ENCODE assay signal across 10 cellular contexts in the genomic region with DNA sequence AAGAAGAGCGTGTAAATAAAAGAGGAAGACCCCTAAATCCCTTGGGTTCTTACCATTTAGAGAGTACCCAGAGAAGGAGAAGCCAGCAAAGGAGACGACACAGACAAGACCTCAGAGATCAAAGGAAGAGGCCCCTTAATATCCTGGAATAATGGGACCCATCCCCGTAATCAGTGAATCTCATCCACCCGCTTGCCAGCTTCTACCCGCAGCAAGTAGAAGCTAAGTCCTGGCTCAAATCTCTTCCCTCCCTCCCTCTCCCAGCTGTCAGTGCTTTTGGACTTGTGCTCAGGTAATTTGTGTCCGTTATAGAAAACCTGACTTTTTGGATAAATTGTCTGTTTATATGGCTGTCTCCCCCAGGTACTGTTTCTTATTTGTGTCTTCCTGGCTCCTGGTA. TPM values are rescaled to one million over a fixed set of nuclear protein-coding genes. Genes with fewer than 3 reads are reported as not detected.
A peak's percentile ranks its signal among the peaks of the same experiment; 100 is the strongest.
DNase-seq lines count a peak whose midpoint lies in the region; ATAC-seq, FAIRE-seq and TF ChIP-seq lines count a peak whose summit lies in the region.
"Had no signal": no experiment of that assay in that cellular context is flagged by ENCODE, and none has a peak within 500 bp of the region (broad histone marks: within the 10 kb centered on the region; RNA-seq: fewer than 3 reads in every experiment).

No MANE protein-coding gene starts in this region.

- TF ChIP-seq RAD21 in A549 (conservative IDR thresholded peaks at IDR 0.05 in 1 of 2, IDR thresholded peaks at IDR 0.05 in 1 of 2) (no peak), GM12878 (IDR thresholded peaks at IDR 0.05; ENCODE audit: insufficient read depth, low read depth, low read length) (no peak)

- peak overlapping the region; percentile 95 for H3K4me3 Mint-ChIP-seq in natural killer cell treated with Interleukin-12 subunit alpha and Interleukin-12 subunit beta and Interleukin-15 and Interleukin-18, amount 100 ng/mL, for 72 hours
- H3K4me3 Mint-ChIP-seq in effector memory CD8-positive, alpha-beta T cell = peak overlapping the region in 1 of 2 donors; percentile 90

- intact Hi-C loops in GM12878 (cut with micrococcal nuclease; ENCODE audit: unreplicated experiment) = no loop called here

- H3K27me3 ChIP-seq in GM12878 (replicated peaks in 1 of 2; ENCODE audit: control insufficient read depth in 2 of 2, insufficient read depth in 2 of 2, low read length in 1 of 2) = no peaks in the 10 kb centered on the region

- RAD21 ChIA-PET in GM12878 (lab: Charles Lee; ENCODE audit: unreplicated experiment) = interaction anchor here (1.5 to 2.8 kb wide), 5 partner anchors 23 to 52 kb away, joined by 4 to 12 read pairs (median 6); no protein-coding TSS in a partner anchor

- no TSS peak for BruUV-seq in GM12878 (replicated peaks; lab: Mats Ljungman, UMichigan)

- no peaks in the 10 kb centered on the region for H3K9me3 Mint-ChIP-seq in natural killer cell treated with Interleukin-12 subunit alpha and Interleukin-12 subunit beta and Interleukin-15 and Interleukin-18, amount 100 ng/mL, for 72 hours
- H3K9me3 Mint-ChIP-seq in effector memory CD8-positive, alpha-beta T cell = no peaks in the 10 kb centered on the region

- no peak overlapping the region for H3K9ac ChIP-seq in GM12878 (ENCODE audit: control insufficient read depth, insufficient read depth, low read length)

- peak overlapping the region; percentile 98 for H3K27ac Mint-ChIP-seq in natural killer cell treated with Interleukin-12 subunit alpha and Interleukin-12 subunit beta and Interleukin-15 and Interleukin-18, amount 100 ng/mL, for 72 hours
- H3K27ac Mint-ChIP-seq in effector memory CD8-positive, alpha-beta T cell = peak overlapping the region in 1 of 2 donors; percentile 96

- H3K4me3 ChIP-seq in A549 (no peak overlapping the region), HFF-Myc (replicated peaks; ENCODE audit: low read depth, low read length) (peak overlapping the region; percentile 94), GM12878 (peak overlapping the region; percentile 82; the same call in 1 of the 2 replicates)

- no peaks in the 10 kb centered on the region for H3K9me3 ChIP-seq in A549
- no peaks in the 10 kb centered on the region for H3K9me3 ChIP-seq in GM12878 (replicated peaks; ENCODE audit: control insufficient read depth, insufficient read depth, low read length)

- H3K4me1 Mint-ChIP-seq in natural killer cell treated with Interleukin-12 subunit alpha and Interleukin-12 subunit beta and Interleukin-15 and Interleukin-18, amount 100 ng/mL, for 72 hours (ENCODE audit: low read depth in 2 of 2) = peaks cover 69 to 82% of the 10 kb centered on the region in 2 donors
- peaks cover 50 to 68% of the 10 kb centered on the region in 2 donors for H3K4me1 Mint-ChIP-seq in effector memory CD8-positive, alpha-beta T cell (ENCODE audit: low read depth in 2 of 2)

- DNase-seq in A549 (ENCODE audit: low read depth in 1 of 2, low spot score in 1 of 2) = no peak
- no peak for DNase-seq in HFF-Myc (ENCODE audit: extremely low read depth, low read depth)
- no peak for DNase-seq in GM12878 (ENCODE audit: low read depth, low spot score)
- DNase-seq in natural killer cell treated with Interleukin-12 subunit alpha and Interleukin-12 subunit beta and Interleukin-15 and Interleukin-18, amount 100 ng/mL, for 72 hours (ENCODE audit: low spot score) = no peak
- DNase-seq in effector memory CD8-positive, alpha-beta T cell = no peak
- DNase-seq in AG20443 (ENCODE audit: low spot score) = no peak
- DNase-seq in MV-4-11 (lab: John Stamatoyannopoulos, UW) = no peak
- DNase-seq: stimulated activated CD4-positive, alpha-beta T cell treated with anti-CD3 and anti-CD28 coated beads, Interleukin-2, amount 100 ng/mL, for 48 hours had no signal

- SMC1A ChIA-PET in GM12878 (lab: Charles Lee; ENCODE audit: uncharacterized antibody, unreplicated experiment) = interaction anchor here (0.6 to 4.6 kb wide), 9 partner anchors 9 to 1433 kb away, joined by 3 to 34 read pairs (median 5); no protein-coding TSS in a partner anchor

- FAIRE-seq in A549 (lab: Jason Lieb, UNC) (no peak), GM12878 (lab: Jason Lieb, UNC) (no peak)

- CTCF ChIA-PET in A549 (lab: Yijun Ruan, JAX) = interaction anchor here (1.6 to 9.6 kb wide), 3 partner anchors 35 to 254 kb away, joined by 3 to 60 read pairs (median 7); no protein-coding TSS in a partner anchor
- CTCF ChIA-PET in GM12878 (lab: Yijun Ruan, JAX) = interaction anchor here (0.9 to 2.0 kb wide), 3 partner anchors 9 to 53 kb away, joined by 4 to 7 read pairs (median 4); no protein-coding TSS in a partner anchor

- TF ChIP-seq CTCF in A549 (IDR thresholded peaks at IDR 0.05) (no peak), HFF-Myc (IDR thresholded peaks at IDR 0.05; ENCODE audit: low read depth, low read length, missing control alignments) (no peak), GM12878 (IDR thresholded peaks at IDR 0.05 in 2 of 3, conservative IDR thresholded peaks at IDR 0.05 in 1 of 3; ENCODE audit: control insufficient read depth in 2 of 3, extremely low read depth in 1 of 3, insufficient read depth in 1 of 3, low read depth in 3 of 3, low read length in 3 of 3) (no peak)

- H3K36me3 Mint-ChIP-seq in natural killer cell treated with Interleukin-12 subunit alpha and Interleukin-12 subunit beta and Interleukin-15 and Interleukin-18, amount 100 ng/mL, for 72 hours = peaks cover 53% of the 10 kb centered on the region
- H3K36me3 Mint-ChIP-seq in effector memory CD8-positive, alpha-beta T cell (ENCODE audit: insufficient read depth) = peaks cover 28% of the 10 kb centered on the region

- H3K4me1 ChIP-seq in A549 = peaks cover 76% of the 10 kb centered on the region
- peaks cover 22% of the 10 kb centered on the region for H3K4me1 ChIP-seq in GM12878 (ENCODE audit: control insufficient read depth, insufficient read depth, low read length)

- POLR2A ChIA-PET in A549 (lab: Yijun Ruan, JAX) = interaction anchor here (1.1 kb wide), 1 partner anchor 9 kb away, joined by 3 read pairs; no protein-coding TSS in a partner anchor
- POLR2A ChIA-PET in GM12878 (lab: Charles Lee) = interaction anchor here (1.3 to 2.3 kb wide), 3 partner anchors 14 to 37 kb away, joined by 3 to 12 read pairs (median 7); no protein-coding TSS in a partner anchor

- H4K20me1 ChIP-seq in GM12878 (ENCODE audit: control insufficient read depth, insufficient read depth) = no peaks in the 10 kb centered on the region

- H3K4me2 ChIP-seq in A549 (peak overlapping the region; percentile 81), GM12878 (ENCODE audit: control insufficient read depth, insufficient read depth) (peak overlapping the region; percentile 82)

- in situ Hi-C loops in GM12878 (cut with MboI) = no loop called here

- no peak overlapping the region for H2AFZ ChIP-seq in GM12878 (ENCODE audit: control insufficient read depth, low read depth, low read length)

- H3K27ac ChIP-seq in A549 (peak overlapping the region in 1 of 2 experiments; percentile 98; a peak in 2 of 6 replicates), GM12878 (ENCODE audit: control insufficient read depth, insufficient read depth) (no peak overlapping the region)

- ATAC-seq in A549 = no peak
- no peak for ATAC-seq in GM12878
- no peak for ATAC-seq in natural killer cell treated with Interleukin-12 subunit alpha and Interleukin-12 subunit beta and Interleukin-15 and Interleukin-18, amount 100 ng/mL, for 72 hours
- ATAC-seq in effector memory CD8-positive, alpha-beta T cell (replicated peaks) = no peak
- ATAC-seq in GM18861 (IDR thresholded peaks at IDR 0.05; ENCODE audit: unreplicated experiment) = no peak
- ATAC-seq: left colon had no signal

- TF ChIP-seq POLR2A in A549 (IDR thresholded peaks at IDR 0.05; ENCODE audit: low read length) (no peak), GM12878 (IDR thresholded peaks at IDR 0.05; ENCODE audit: low read depth, low read length) (no peak)

- H3K79me2 ChIP-seq in GM12878 (ENCODE audit: control insufficient read depth, insufficient read depth, low read length) = peaks cover 25% of the 10 kb centered on the region

- no peaks in the 10 kb centered on the region for H3K27me3 Mint-ChIP-seq in natural killer cell treated with Interleukin-12 subunit alpha and Interleukin-12 subunit beta and Interleukin-15 and Interleukin-18, amount 100 ng/mL, for 72 hours
- H3K27me3 Mint-ChIP-seq in effector memory CD8-positive, alpha-beta T cell = no peaks in the 10 kb centered on the region

- WGBS in A549 (ENCODE audit: missing lambda C conversion rate) = 95% methylated on average over 6 of the region's 6 CpGs
- WGBS in GM12878 (ENCODE audit: insufficient coverage, insufficient replicate concordance, low lambda C conversion rate, missing lambda C conversion rate) = 100% methylated on average over 6 of the region's 6 CpGs

- no peaks in the 10 kb centered on the region; a peak in 1 of 4 replicates for H3K36me3 ChIP-seq in GM12878 (ENCODE audit: control insufficient read depth in 2 of 2, insufficient read depth in 2 of 2, low read length in 1 of 2)

- TF ChIP-seq EP300 in A549 (IDR thresholded peaks at IDR 0.05) (no peak), GM12878 (IDR thresholded peaks at IDR 0.05; ENCODE audit: borderline replicate concordance in 1 of 2, control insufficient read depth in 1 of 2, low read depth in 2 of 2, low read length in 2 of 2) (no peak)

RNA-seq across cellular contexts. Expression of a gene that starts 1.9 kb away (rescaled TPM):
- 37.8 and 44.0 TPM in 2 replicates for polyA plus RNA-seq in A549 (2011; rRNA removed)
- polyA plus RNA-seq in A549 (2012; cell fraction: cytosol; rRNA removed) = 16.6 and 17.7 TPM in 2 replicates
- 3.8 and 6.5 TPM in 2 replicates for polyA plus RNA-seq in A549 (2012; cell fraction: nucleus; rRNA removed)
- polyA plus RNA-seq in A549 (2017; fragmentation: RNase III; extraction: RNeasy Plus Mini Kit Qiagen cat#74134 plus additional on column Dnase treatment) = 38.6 to 48.8 TPM (median 40.6 TPM) in 3 replicates
- 9.4 and 12.8 TPM in 2 replicates for polyA minus RNA-seq in A549 (2011; rRNA and poly(A)+ RNA removed)
- 12.4 and 15.2 TPM in 2 replicates for total RNA-seq in GM12878 (2013; cell fraction: nucleolus; rRNA removed)
- 24.9 and 27.2 TPM in 2 replicates for total RNA-seq in GM12878 (2014; rRNA removed)
- total RNA-seq in GM12878 (2014; rRNA removed; fragmentation: Illumina TruSeq; extraction: Trizol) = 37.2 and 41.0 TPM in 2 replicates
- 18.4 and 19.4 TPM in 2 replicates for total RNA-seq in GM12878 (2021)
- polyA plus RNA-seq in GM12878 (2011; ENCODE audit: low read depth) = 26.1 TPM
- polyA plus RNA-seq in GM12878 (2011; rRNA removed) = 54.4 and 81.5 TPM in 2 replicates
- 28.2 and 33.0 TPM in 2 replicates for polyA plus RNA-seq in GM12878 (2011; cell fraction: cytosol; rRNA removed)
- 18.8 and 24.1 TPM in 2 replicates for polyA plus RNA-seq in GM12878 (2011; cell fraction: nucleus; rRNA removed)
- polyA plus RNA-seq in GM12878 (2012) = 26.8 and 27.8 TPM in 2 replicates
- 43.8 and 44.8 TPM in 2 replicates for polyA plus RNA-seq in GM12878 (2014; fragmentation: Illumina TruSeq; extraction: Trizol)
- polyA plus RNA-seq in GM12878 (2014; fragmentation: Nextera tagmentation; extraction: Ambion mirVana) = 10 to 100 TPM; 36.9 to 43.7 TPM
- 29.3 and 30.2 TPM in 2 replicates for polyA plus RNA-seq in GM12878 (2014; rRNA removed)
- 10 to 100 TPM; 38.9 to 40.5 TPM for polyA plus RNA-seq in GM12878 (2016; fragmentation: Nextera tagmentation; extraction: Ambion mirVana)
- polyA minus RNA-seq in GM12878 (2011; rRNA and poly(A)+ RNA removed) = 20.1 and 26.8 TPM in 2 replicates
- 15.2 and 16.8 TPM in 2 replicates for polyA minus RNA-seq in GM12878 (2011; cell fraction: cytosol; rRNA and poly(A)+ RNA removed)
- 5.7 and 6.6 TPM in 2 replicates for polyA minus RNA-seq in GM12878 (2011; cell fraction: nucleus; rRNA and poly(A)+ RNA removed)
- total RNA-seq in natural killer cell treated with Interleukin-12 subunit alpha and Interleukin-12 subunit beta and Interleukin-15 and Interleukin-18, amount 100 ng/mL, for 72 hours = 10 to 100 TPM; 39.0 to 52.2 TPM

RNA-seq across cellular contexts. Expression of a gene that starts 2.3 kb away (rescaled TPM):
- 7.2 and 7.5 TPM in 2 replicates for polyA plus RNA-seq in A549 (2011; rRNA removed)
- 2.1 and 2.3 TPM in 2 replicates for polyA plus RNA-seq in A549 (2012; cell fraction: cytosol; rRNA removed)
- 2.0 and 3.5 TPM in 2 replicates for polyA plus RNA-seq in A549 (2012; cell fraction: nucleus; rRNA removed)
- 5.2 to 5.9 TPM (median 5.9 TPM) in 3 replicates for polyA plus RNA-seq in A549 (2017; fragmentation: RNase III; extraction: RNeasy Plus Mini Kit Qiagen cat#74134 plus additional on column Dnase treatment)
- polyA minus RNA-seq in A549 (2011; rRNA and poly(A)+ RNA removed) = 16.4 and 17.8 TPM in 2 replicates
- total RNA-seq in GM12878 (2013; cell fraction: nucleolus; rRNA removed) = 6.1 and 7.6 TPM in 2 replicates
- total RNA-seq in GM12878 (2014; rRNA removed) = 2.4 and 2.8 TPM in 2 replicates
- total RNA-seq in GM12878 (2014; rRNA removed; fragmentation: Illumina TruSeq; extraction: Trizol) = 2.3 and 2.5 TPM in 2 replicates
- 3.5 and 3.7 TPM in 2 replicates for total RNA-seq in GM12878 (2021)
- 1.7 TPM for polyA plus RNA-seq in GM12878 (2011; ENCODE audit: low read depth)
- 4.5 and 5.5 TPM in 2 replicates for polyA plus RNA-seq in GM12878 (2011; rRNA removed)
- 3.1 and 3.5 TPM in 2 replicates for polyA plus RNA-seq in GM12878 (2011; cell fraction: cytosol; rRNA removed)
- 6.2 and 7.4 TPM in 2 replicates for polyA plus RNA-seq in GM12878 (2011; cell fraction: nucleus; rRNA removed)
- polyA plus RNA-seq in GM12878 (2012) = 2.1 and 2.6 TPM in 2 replicates
- 1.6 and 1.8 TPM in 2 replicates for polyA plus RNA-seq in GM12878 (2014; fragmentation: Illumina TruSeq; extraction: Trizol)
- polyA plus RNA-seq in GM12878 (2014; fragmentation: Nextera tagmentation; extraction: Ambion mirVana) = 1 to 10 TPM in 1 of 2 experiments, under 1 TPM in 1; 0.47 to 1.2 TPM
- polyA plus RNA-seq in GM12878 (2014; rRNA removed) = 1.9 TPM in 2 replicates
- polyA plus RNA-seq in GM12878 (2016; fragmentation: Nextera tagmentation; extraction: Ambion mirVana) = 1 to 10 TPM; 1.3 to 1.8 TPM
- polyA minus RNA-seq in GM12878 (2011; rRNA and poly(A)+ RNA removed) = 6.0 and 7.6 TPM in 2 replicates
- 2.4 and 2.9 TPM in 2 replicates for polyA minus RNA-seq in GM12878 (2011; cell fraction: cytosol; rRNA and poly(A)+ RNA removed)
- 5.8 and 7.0 TPM in 2 replicates for polyA minus RNA-seq in GM12878 (2011; cell fraction: nucleus; rRNA and poly(A)+ RNA removed)
- total RNA-seq in natural killer cell treated with Interleukin-12 subunit alpha and Interleukin-12 subunit beta and Interleukin-15 and Interleukin-18, amount 100 ng/mL, for 72 hours = 10 to 100 TPM; 36.7 to 47.4 TPM

Comparison
In these comparisons a context has a peak if more than half of its experiments do, and no peak if none do; other contexts are left out.
1. RNA of a gene that starts 2.3 kb away (total RNA-seq): 36.7 to 47.4 TPM in natural killer cell treated with Interleukin-12 subunit alpha and Interleukin-12 subunit beta and Interleukin-15 and Interleukin-18, amount 100 ng/mL, for 72 hours; 2.3 to 7.6 TPM in GM12878; every median in the first group is over 4 times any median in the second.